ENCODE assay signal across 8 cellular contexts in the genomic region with DNA sequence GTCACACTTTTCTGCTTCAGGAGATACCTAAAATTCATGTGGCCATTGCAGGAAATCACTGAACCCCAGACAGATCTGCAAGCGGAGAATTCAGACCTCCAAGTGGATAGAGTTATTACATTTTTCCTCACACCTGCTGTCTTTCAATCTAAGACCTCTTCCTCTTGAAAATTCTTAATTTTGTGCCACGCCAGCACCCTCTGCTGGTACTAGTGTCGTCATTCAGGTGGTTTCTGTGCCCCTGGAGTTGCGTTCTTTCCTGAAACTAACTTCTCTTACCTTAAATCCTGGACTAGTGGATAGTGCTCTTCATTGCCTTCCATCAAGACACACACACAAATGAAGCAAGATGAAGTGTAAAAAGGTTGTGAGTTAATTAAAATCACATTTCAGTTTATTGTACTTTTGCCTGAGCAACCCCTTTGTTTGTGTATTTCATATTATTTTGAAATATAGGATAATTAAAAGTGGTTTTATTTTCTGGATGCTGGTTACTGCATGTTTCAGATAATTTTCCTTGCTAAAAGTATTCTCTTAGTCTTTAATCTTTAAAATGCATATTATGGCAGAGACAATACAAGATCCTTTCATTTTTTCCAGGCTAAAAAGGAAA. TPM values are rescaled to one million over a fixed set of nuclear protein-coding genes. Genes with fewer than 3 reads are reported as not detected.
DNase-seq lines count a peak whose midpoint lies in the region; ATAC-seq and TF ChIP-seq lines count a peak whose summit lies in the region.

No MANE protein-coding gene starts in this region.

- no peaks in the 10 kb centered on the region for H3K4me1 ChIP-seq in DND-41 (ENCODE audit: insufficient read depth, low read length)
- H3K4me1 ChIP-seq in colonic mucosa = peaks cover 12% of the 10 kb centered on the region
- H3K4me1 ChIP-seq in neuronal stem cell (ENCODE audit: control insufficient read depth in 2 of 2, insufficient read depth in 1 of 2, low read depth in 1 of 2, low read length in 2 of 2) = peaks cover 4 to 5% of the 10 kb centered on the region in 2 donors
- peaks cover 0 to 23% (median 8%) of the 10 kb centered on the region in 4 donors for H3K4me1 ChIP-seq in Peyer's patch

- DNase-seq in DND-41 = peak; percentile 33
- peak; percentile 30 for DNase-seq in LoVo (ENCODE audit: low spot score)
- peak; percentile 47 for DNase-seq in RWPE1 (ENCODE audit: low spot score)
- peak; percentile 27 for DNase-seq in colonic mucosa
- peak; percentile 18 for DNase-seq in neuronal stem cell (ENCODE audit: low spot score)
- DNase-seq in Peyer's patch = no peak

- POLR2A ChIA-PET in RWPE1 (lab: Yijun Ruan, JAX; ENCODE audit: low non-redundant PET) = no interaction called here

- ATAC-seq in DND-41 (ENCODE audit: insufficient read depth, low read depth) = peak; percentile 49; the same call in 2 of the 3 replicates
- no peak for ATAC-seq in GM21529 (IDR thresholded peaks at IDR 0.05; ENCODE audit: unreplicated experiment)
- ATAC-seq in GM19324 (IDR thresholded peaks at IDR 0.05; ENCODE audit: low FRiP score, unreplicated experiment) = no peak

- H2BK5ac ChIP-seq in neuronal stem cell (ENCODE audit: low read length) = no peak overlapping the region

- no peak overlapping the region for H2BK12ac ChIP-seq in neuronal stem cell (ENCODE audit: low read length)

- no peak overlapping the region for H3K4me2 ChIP-seq in DND-41 (ENCODE audit: insufficient read depth, low read length)
- no peak overlapping the region for H3K4me2 ChIP-seq in neuronal stem cell (ENCODE audit: insufficient read depth, low read length, poor library complexity, severe bottlenecking)

- no peak overlapping the region for H2AK5ac ChIP-seq in neuronal stem cell (ENCODE audit: low read depth, low read length)

- H2AFZ ChIP-seq in DND-41 (ENCODE audit: low read depth, low read length) (no peak overlapping the region), neuronal stem cell (ENCODE audit: low read length) (no peak overlapping the region)

- H3K4ac ChIP-seq in neuronal stem cell (ENCODE audit: low read length) = no peak overlapping the region

- no peaks in the 10 kb centered on the region for H3K79me2 ChIP-seq in DND-41 (ENCODE audit: insufficient read depth, low read length)

- no peaks in the 10 kb centered on the region for H3K36me3 ChIP-seq in DND-41 (ENCODE audit: insufficient read depth, low read length)
- no peaks in the 10 kb centered on the region for H3K36me3 ChIP-seq in colonic mucosa
- H3K36me3 ChIP-seq in neuronal stem cell (replicated peaks in 1 of 2; ENCODE audit: control insufficient read depth in 2 of 2, insufficient read depth in 2 of 2, low read length in 2 of 2) = no peaks in the 10 kb centered on the region
- no peaks in the 10 kb centered on the region for H3K36me3 ChIP-seq in Peyer's patch

- H4K20me1 ChIP-seq in DND-41 (ENCODE audit: insufficient read depth, low read length) = no peaks in the 10 kb centered on the region

- H3K23ac ChIP-seq in neuronal stem cell (ENCODE audit: low read depth, low read length, poor library complexity) = no peak overlapping the region

- H3K27me3 ChIP-seq in DND-41 (ENCODE audit: insufficient read depth, low read length, poor library complexity) (peaks cover 10% of the 10 kb centered on the region), colonic mucosa (peaks cover 34% of the 10 kb centered on the region), neuronal stem cell (ENCODE audit: control insufficient read depth in 3 of 3, insufficient read depth in 3 of 3, low read depth in 1 of 3, low read length in 3 of 3) (peaks cover 0 to 78% (median 30%) of the 10 kb centered on the region in 3 experiments), Peyer's patch (peaks cover 0 to 16% of the 10 kb centered on the region in 2 donors)

- no peak overlapping the region for H4K8ac ChIP-seq in neuronal stem cell (ENCODE audit: low read depth, low read length)

- TF ChIP-seq POLR2A in Peyer's patch (IDR thresholded peaks at IDR 0.05) = no peak

- H3K27ac ChIP-seq in DND-41 (ENCODE audit: low read length) (no peak overlapping the region), RWPE1 (no peak overlapping the region), colonic mucosa (no peak overlapping the region), neuronal stem cell (replicated peaks; ENCODE audit: low read length) (no peak overlapping the region), Peyer's patch (no peak overlapping the region)

- no peak overlapping the region for H2BK15ac ChIP-seq in neuronal stem cell (ENCODE audit: low read length)

- H3K79me1 ChIP-seq in neuronal stem cell (ENCODE audit: low read depth, low read length) = no peaks in the 10 kb centered on the region

- TF ChIP-seq CTCF in DND-41 (IDR thresholded peaks at IDR 0.05; ENCODE audit: borderline replicate concordance, extremely low read depth, low read length, poor library complexity, severe bottlenecking) (peak; percentile 70), RWPE1 (conservative IDR thresholded peaks at IDR 0.05; ENCODE audit: low read depth) (peak; percentile 43; the same call in 1 of the 2 replicates), colonic mucosa (IDR thresholded peaks at IDR 0.05) (peak; percentile 16), Peyer's patch (IDR thresholded peaks at IDR 0.05) (peak in 1 of 6 experiments; percentile 20)

- H3K18ac ChIP-seq in neuronal stem cell (ENCODE audit: low read length) = no peak overlapping the region

- H3K9me3 ChIP-seq in DND-41 (ENCODE audit: insufficient read depth, low read length, severe bottlenecking) (no peaks in the 10 kb centered on the region), colonic mucosa (no peaks in the 10 kb centered on the region), neuronal stem cell (replicated peaks in 1 of 2; ENCODE audit: control insufficient read depth in 2 of 2, insufficient read depth in 1 of 2, low read depth in 1 of 2, low read length in 2 of 2) (peaks cover 0 to 4% of the 10 kb centered on the region in 2 donors), Peyer's patch (no peaks in the 10 kb centered on the region)

- H2BK120ac ChIP-seq in neuronal stem cell (ENCODE audit: low read depth, low read length) = no peak overlapping the region

- H3K14ac ChIP-seq in neuronal stem cell (ENCODE audit: low read length) = no peak overlapping the region

- no CpG with 5 or more reads among the region's 4 CpGs for WGBS in neuronal stem cell (ENCODE audit: extremely low coverage in 2 of 2, insufficient read length in 2 of 2, insufficient replicate concordance in 1 of 2), 2 donors

- H4K91ac ChIP-seq in neuronal stem cell (ENCODE audit: low read depth, low read length, poor library complexity) = no peak overlapping the region

- H3K9ac ChIP-seq in DND-41 (ENCODE audit: low read depth, low read length) (no peak overlapping the region), colonic mucosa (ENCODE audit: low read depth in 2 of 2, low read length in 2 of 2) (no peak overlapping the region), neuronal stem cell (ENCODE audit: low read depth, low read length, poor library complexity) (no peak overlapping the region)

- no peak overlapping the region for H3K4me3 ChIP-seq in DND-41 (ENCODE audit: low read depth in 1 of 2, low read length in 2 of 2)
- H3K4me3 ChIP-seq in colonic mucosa = no peak overlapping the region
- H3K4me3 ChIP-seq in neuronal stem cell (ENCODE audit: low read length in 2 of 2) = no peak overlapping the region
- no peak overlapping the region for H3K4me3 ChIP-seq in Peyer's patch

- CTCF ChIA-PET in RWPE1 (lab: Yijun Ruan, JAX) = interaction anchor here (0.7 kb wide), 1 partner anchor 1732 kb away, joined by 3 read pairs; no protein-coding TSS in a partner anchor

- intact Hi-C loops in colonic mucosa (cut with DNase I) = no loop called here

RNA-seq across cellular contexts. Expression of a gene that starts 1.6 kb away (rescaled TPM):
- total RNA-seq in colonic mucosa (1 to 10 TPM in 1 of 2 donors, under 1 TPM in 1; 0.27 to 1.7 TPM), Peyer's patch (1 to 10 TPM in 2 of 4 donors, under 1 TPM in 1, not detected in 1; 0.35 to 2.5 (median 1.3) TPM)
- polyA plus RNA-seq in neuronal stem cell (2013, experiment 1 of 2) = 3.5 TPM
- polyA plus RNA-seq in neuronal stem cell (2013, experiment 2 of 2) = 3.9 TPM

Comparison
In these comparisons a context has a peak if more than half of its experiments do, and no peak if none do; other contexts are left out.
1. DNase-seq: peak in DND-41 (single experiment), LoVo (single experiment), RWPE1 (single experiment), colonic mucosa (single experiment) and neuronal stem cell (single experiment); none in Peyer's patch (0 of 3).